Comparison of ENCODE assay signal across 1 cellular context in genomic region chr13:104525467-104525866, GRCh38.
TF ChIP-seq lines count a peak whose summit lies in the region.

No MANE protein-coding gene starts in this region.

TF ChIP-seq in GM23338, 12 proteins besides CTCF, POLR2A, EP300 and RAD21:
- TF ChIP-seq REST (IDR thresholded peaks at IDR 0.05; ENCODE audit: unreplicated experiment) (no peak), EZH2 (IDR thresholded peaks at IDR 0.05; ENCODE audit: low read depth, unreplicated experiment) (no peak)
TF ChIP-seq in GM23338: peak in this region for 0.
